Comparison of ENCODE assay signal across 18 cellular contexts in the genomic region with DNA sequence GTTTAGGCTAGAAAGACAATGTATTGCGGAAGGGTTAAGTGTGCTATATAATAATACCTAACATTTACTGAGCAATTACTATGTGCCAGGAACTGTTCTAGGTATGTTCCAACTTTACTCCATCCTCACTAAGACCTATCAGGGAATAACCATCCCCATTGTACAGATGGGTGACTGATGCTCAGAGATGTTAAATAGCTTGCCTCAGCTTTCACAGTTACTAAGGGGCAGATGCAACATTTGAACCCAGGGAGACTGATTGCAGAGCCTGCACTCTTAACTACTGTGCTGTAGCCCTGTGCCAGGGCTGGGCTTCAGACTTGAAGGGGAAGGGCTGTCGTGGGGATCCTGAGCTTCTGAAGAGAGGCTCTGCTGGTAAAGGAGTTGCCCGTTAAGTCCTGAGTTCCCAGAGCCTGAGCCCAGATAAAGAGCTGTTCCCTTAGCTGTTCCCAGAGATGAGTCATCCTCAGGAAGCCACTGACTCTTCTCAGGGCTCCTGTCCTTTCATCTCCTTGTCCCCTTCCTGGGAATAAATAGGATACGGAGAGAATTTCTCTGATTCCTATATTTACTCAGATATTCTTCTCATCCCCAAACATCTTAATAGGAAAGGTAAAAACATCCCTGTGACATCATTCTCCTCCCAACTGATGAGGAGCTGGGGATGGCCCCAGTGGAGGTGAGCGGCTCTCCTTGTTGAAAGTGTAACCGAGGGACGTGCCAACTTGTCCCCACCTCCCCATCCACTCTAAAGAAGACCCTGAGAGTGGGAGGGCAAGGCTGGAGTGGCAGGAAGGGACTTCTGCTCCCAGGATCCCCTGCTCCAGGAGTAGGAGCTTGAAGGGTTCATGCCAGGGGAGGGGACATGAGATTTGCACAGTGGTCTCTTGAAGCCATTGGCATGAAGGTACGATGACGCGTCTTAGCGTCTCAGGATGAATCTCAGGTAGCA. TPM values are rescaled to one million over a fixed set of nuclear protein-coding genes. Genes with fewer than 3 reads are reported as not detected.
A peak's percentile ranks its signal among the peaks of the same experiment; 100 is the strongest.
DNase-seq lines count a peak whose midpoint lies in the region; ATAC-seq, FAIRE-seq and TF ChIP-seq lines count a peak whose summit lies in the region.
"Had no signal": no experiment of that assay in that cellular context is flagged by ENCODE, and none has a peak within 500 bp of the region (broad histone marks: within the 10 kb centered on the region; RNA-seq: fewer than 3 reads in every experiment).

No MANE protein-coding gene starts in this region.

- H3K9me3 ChIP-seq in A549 (no peaks in the 10 kb centered on the region), GM23248 (ENCODE audit: low read depth) (no peaks in the 10 kb centered on the region)
- H3K9me3 ChIP-seq: left ventricle myocardium inferior, pancreas, Peyer's patch had no signal

- TF ChIP-seq RAD21 in A549 (conservative IDR thresholded peaks at IDR 0.05 in 1 of 2, IDR thresholded peaks at IDR 0.05 in 1 of 2): no peak

- H3K4me2 ChIP-seq in A549 (no peak overlapping the region), GM23248 (ENCODE audit: unreplicated experiment) (no peak overlapping the region)

- TF ChIP-seq CTCF in A549 (IDR thresholded peaks at IDR 0.05): no peak

- CTCF ChIA-PET in A549 (lab: Yijun Ruan, JAX): interaction anchor here (0.6 to 6.9 kb wide), 7 partner anchors 10 to 1351 kb away, joined by 3 to 39 read pairs (median 3); no protein-coding TSS in a partner anchor

- H3K4me3 ChIP-seq in A549 (no peak overlapping the region), GM23248 (no peak overlapping the region)
- H3K4me3 ChIP-seq: left ventricle myocardium inferior, pancreas, Peyer's patch had no signal

- no peak for TF ChIP-seq POLR2A in A549 (IDR thresholded peaks at IDR 0.05; ENCODE audit: low read length)

- DNase-seq in A549 (ENCODE audit: low read depth in 1 of 2, low spot score in 1 of 2): no peak
- peak; percentile 75 for DNase-seq in GM23248
- peak; percentile 15 for DNase-seq in astrocyte of the hippocampus (ENCODE audit: low read depth, low spot score)
- DNase-seq in islet precursor cell: peak; percentile 82
- DNase-seq in NCI-H2029 (lab: John Stamatoyannopoulos, UW): no peak
- no peak for DNase-seq in KBM-7
- DNase-seq in T-helper 1 cell: no peak
- DNase-seq: activated T-cell treated with anti-CD3 and anti-CD28 coated beads, Interleukin-2, amount 50 U/mL, for 4 hours; caudate nucleus; effector CD4-positive, alpha-beta T cell; HCEC 1CT; left ventricle myocardium inferior; NCI-H2107; NCI-H748 treated with DMSO at 0.1 percent for 48 hours; pancreas had no signal

- no peak overlapping the region for H3K27ac ChIP-seq in A549
- H3K27ac ChIP-seq in GM23248: no peak overlapping the region
- H3K27ac ChIP-seq: left ventricle myocardium inferior, pancreas, Peyer's patch had no signal

- H2AFZ ChIP-seq in GM23248: no peak overlapping the region

- no peak for FAIRE-seq in A549 (lab: Jason Lieb, UNC)
- FAIRE-seq: pancreas had no signal

- ATAC-seq in A549 (no peak), GM18502 (IDR thresholded peaks at IDR 0.05; ENCODE audit: poor library complexity, unreplicated experiment) (no peak)
- ATAC-seq: activated T-cell treated with anti-CD3 and anti-CD28 coated beads, Interleukin-2, amount 50 U/mL, for 4 hours; stimulated activated effector memory CD8-positive, alpha-beta T cell treated with anti-CD3 and anti-CD28 coated beads, Interleukin-12 subunit alpha, Interleukin-12 subunit beta, amount 100 ng/mL, for 72 hours had no signal

- H3F3A ChIP-seq in GM23248 (ENCODE audit: insufficient read depth): 0 out of 2 replicates have a peak, but pooled peaks cover 11% of the 10 kb centered on the region

- in situ Hi-C loops in GM23248 (cut with MboI) (no loop called here), KBM-7 (cut with MboI; ENCODE audit: low pct_unique_long_range_greater_than_20kb, low sequenced_read_pairs) (no loop called here)

- H3K27me3 ChIP-seq in GM23248 (replicated peaks; ENCODE audit: insufficient read depth): no peaks in the 10 kb centered on the region
- H3K27me3 ChIP-seq: pancreas, Peyer's patch had no signal

- no peak for TF ChIP-seq EP300 in A549 (IDR thresholded peaks at IDR 0.05)

- H3K4me1 ChIP-seq in A549: no peaks in the 10 kb centered on the region
- H3K4me1 ChIP-seq in GM23248 (ENCODE audit: insufficient read depth): peaks cover 28% of the 10 kb centered on the region
- H3K4me1 ChIP-seq: Peyer's patch had no signal

- no peaks in the 10 kb centered on the region for H3K36me3 ChIP-seq in GM23248 (ENCODE audit: low read depth)
- H3K36me3 ChIP-seq: left ventricle myocardium inferior, pancreas, Peyer's patch had no signal

- POLR2A ChIA-PET in A549 (lab: Yijun Ruan, JAX): no interaction called here

- H3K9ac ChIP-seq in GM23248: no peak overlapping the region

- H3K79me2 ChIP-seq in GM23248 (ENCODE audit: insufficient read depth): no peaks in the 10 kb centered on the region

- WGBS in A549 (ENCODE audit: missing lambda C conversion rate): 66% methylated on average over 9 of the region's 11 CpGs
- WGBS in GM23248 (ENCODE audit: low coverage in 1 of 2, low lambda C conversion rate in 2 of 2, missing lambda C conversion rate in 2 of 2), 2 experiments: 59 to 62% methylated on average over 11 of the region's 11 CpGs

- no peaks in the 10 kb centered on the region for H4K20me1 ChIP-seq in GM23248 (ENCODE audit: insufficient read depth)

- no peaks in the 10 kb centered on the region for H3K9me2 ChIP-seq in GM23248 (ENCODE audit: insufficient read depth)

TF ChIP-seq in A549, 52 proteins besides CTCF, POLR2A, EP300 and RAD21:
- TF ChIP-seq ZSCAN20 (CRISPR knock-in tag; IDR thresholded peaks at IDR 0.05) (no peak), FOSL2 (IDR thresholded peaks at IDR 0.05) (no peak), FOSL2 (CRISPR knock-in tag; IDR thresholded peaks at IDR 0.05) (0 out of 2 replicates have a peak, but pooled peaks have one; percentile 29), MAFK (IDR thresholded peaks at IDR 0.05; ENCODE audit: partially characterized antibody) (no peak), TP53 (CRISPR knock-in tag; IDR thresholded peaks at IDR 0.05) (no peak), HOXB13 (CRISPR knock-in tag; IDR thresholded peaks at IDR 0.05; ENCODE audit: low read depth) (no peak)
- TF ChIP-seq, protein P1, sequence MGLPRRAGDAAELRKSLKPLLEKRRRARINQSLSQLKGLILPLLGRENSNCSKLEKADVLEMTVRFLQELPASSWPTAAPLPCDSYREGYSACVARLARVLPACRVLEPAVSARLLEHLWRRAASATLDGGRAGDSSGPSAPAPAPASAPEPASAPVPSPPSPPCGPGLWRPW (IDR thresholded peaks at IDR 0.05): no peak

RNA-seq across cellular contexts. Expression of a gene that starts 28.0 kb away (rescaled TPM):
- polyA plus RNA-seq in A549 (2011; rRNA removed) (0.97 and 1.1 TPM in 2 replicates), A549 (2017; fragmentation: RNase III; extraction: RNeasy Plus Mini Kit Qiagen cat#74134 plus additional on column Dnase treatment) (0.10 to 0.17 TPM (median 0.13 TPM) in 3 replicates), GM23248 (2016; fragmentation: Nextera tagmentation; extraction: Ambion mirVana) (not detected in 2 replicates)
- 0.07 and 0.10 TPM in 2 replicates for polyA plus RNA-seq in A549 (2012; cell fraction: cytosol; rRNA removed)
- 0.04 and 0.07 TPM in 2 replicates for polyA plus RNA-seq in A549 (2012; cell fraction: nucleus; rRNA removed)
- 0.87 and 0.97 TPM in 2 replicates for polyA minus RNA-seq in A549 (2011; rRNA and poly(A)+ RNA removed)
- total RNA-seq in GM23248 (2014; rRNA removed; shearing (Covaris generic)): not detected in 2 replicates
- total RNA-seq: left ventricle myocardium inferior had no signal

Comparison
In these comparisons a context has a peak if more than half of its experiments do, and no peak if none do; other contexts are left out.
1. DNase-seq: peak in GM23248 (single experiment), astrocyte of the hippocampus (single experiment) and islet precursor cell (single experiment); none in A549 (0 of 2), NCI-H2029 (single experiment), KBM-7 (single experiment) and T-helper 1 cell (0 of 5).